Comparison of ENCODE assay signal across 17 cellular contexts in the genomic region with DNA sequence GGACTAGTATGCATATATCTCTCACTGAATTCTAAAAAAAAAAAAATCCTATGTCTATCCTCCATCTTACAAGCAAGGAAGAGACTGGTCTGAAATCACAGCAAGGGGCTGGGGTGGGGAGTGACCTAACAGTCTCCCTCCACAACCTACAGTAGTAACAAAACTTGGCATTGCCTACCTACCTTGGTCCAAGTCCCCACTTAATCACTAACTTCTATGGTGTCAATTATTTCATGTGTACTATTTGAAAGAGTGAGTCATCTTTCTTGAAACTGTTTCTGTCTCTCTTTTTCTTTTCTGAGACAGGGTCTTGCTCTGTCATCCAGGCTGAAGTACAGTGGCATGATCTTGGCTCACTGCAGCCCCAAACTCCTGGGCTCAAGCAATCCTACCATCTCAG.
"Had no signal": no experiment of that assay in that cellular context is flagged by ENCODE, and none has a peak within 500 bp of the region (broad histone marks: within the 10 kb centered on the region; RNA-seq: fewer than 3 reads in every experiment).

No MANE protein-coding gene starts in this region.

- H3K27me3 Mint-ChIP-seq: stimulated activated memory B cell treated with anti-CD40 and anti-IgM and Interleukin-4, amounts not matched to agents 10 μg/mL and 1 μg/mL and 100 μg/mL, for 72 hours; T-cell had no signal

- H3K27ac Mint-ChIP-seq: stimulated activated memory B cell treated with anti-CD40 and anti-IgM and Interleukin-4, amounts not matched to agents 10 μg/mL and 1 μg/mL and 100 μg/mL, for 72 hours had no signal

- H3K4me1 Mint-ChIP-seq: stimulated activated memory B cell treated with anti-CD40 and anti-IgM and Interleukin-4, amounts not matched to agents 10 μg/mL and 1 μg/mL and 100 μg/mL, for 72 hours; T-cell had no signal

- ATAC-seq: esophagus mucosa; gastrocnemius medialis; left lung; stimulated activated memory B cell treated with anti-CD40 and anti-IgM and Interleukin-4, amounts not matched to agents 10 μg/mL and 1 μg/mL and 100 μg/mL, for 72 hours; T-cell had no signal

- H3K9me3 Mint-ChIP-seq: nephron; stimulated activated memory B cell treated with anti-CD40 and anti-IgM and Interleukin-4, amounts not matched to agents 10 μg/mL and 1 μg/mL and 100 μg/mL, for 72 hours; T-cell had no signal

- H3K4me3 Mint-ChIP-seq: nephron; stimulated activated memory B cell treated with anti-CD40 and anti-IgM and Interleukin-4, amounts not matched to agents 10 μg/mL and 1 μg/mL and 100 μg/mL, for 72 hours; T-cell had no signal

- DNase-seq: activated CD4-positive, alpha-beta T cell treated with anti-CD3 and anti-CD28 coated beads, Interleukin-2, amount 50 U/mL, for 4 hours; activated CD4-positive, CD25-positive, alpha-beta regulatory T cell; anterior cingulate cortex; cortex of kidney; gastrocnemius medialis; kidney; left lung; midbrain; SHP77 treated with DMSO at 0.1 percent for 48 hours; sigmoid colon; SK-N-SH; T-cell; tibial artery had no signal

- FAIRE-seq: kidney, urothelium cell line had no signal
